Comparison of ENCODE assay signal across 1 cellular context in the genomic region with DNA sequence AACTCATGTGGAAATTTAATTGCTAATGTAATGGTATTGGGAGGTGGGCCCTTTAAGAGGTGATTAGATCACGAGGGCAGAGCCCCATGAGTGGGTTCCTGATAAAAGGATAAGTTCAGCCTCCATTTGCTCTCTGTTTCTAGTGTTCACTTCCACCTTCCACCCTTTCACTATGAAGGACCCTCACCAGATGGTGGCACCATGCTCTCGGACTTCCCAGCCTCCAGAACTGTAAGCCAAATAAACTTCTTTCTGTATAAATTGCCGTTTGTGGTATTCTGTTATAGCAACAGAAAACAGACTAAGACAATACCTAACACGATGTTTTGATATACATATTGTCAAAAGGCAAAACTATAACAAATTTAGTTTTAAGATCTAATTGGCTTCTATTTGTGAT.
TF ChIP-seq lines count a peak whose summit lies in the region.

No MANE protein-coding gene starts in this region.

TF ChIP-seq in K562, 482 proteins besides CTCF, POLR2A, EP300 and RAD21:
- TF ChIP-seq KAT7 (CRISPR knock-in tag; IDR thresholded peaks at IDR 0.05; ENCODE audit: borderline replicate concordance), result no peak
- TF ChIP-seq, protein P1, sequence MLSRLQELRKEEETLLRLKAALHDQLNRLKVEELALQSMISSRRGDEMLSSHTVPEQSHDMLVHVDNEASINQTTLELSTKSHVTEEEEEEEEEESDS (CRISPR knock-in tag; IDR thresholded peaks at IDR 0.05), result no peak
- TF ChIP-seq ZNF696 (CRISPR knock-in tag; conservative IDR thresholded peaks at IDR 0.05), result no peak
- TF ChIP-seq, protein P2, sequence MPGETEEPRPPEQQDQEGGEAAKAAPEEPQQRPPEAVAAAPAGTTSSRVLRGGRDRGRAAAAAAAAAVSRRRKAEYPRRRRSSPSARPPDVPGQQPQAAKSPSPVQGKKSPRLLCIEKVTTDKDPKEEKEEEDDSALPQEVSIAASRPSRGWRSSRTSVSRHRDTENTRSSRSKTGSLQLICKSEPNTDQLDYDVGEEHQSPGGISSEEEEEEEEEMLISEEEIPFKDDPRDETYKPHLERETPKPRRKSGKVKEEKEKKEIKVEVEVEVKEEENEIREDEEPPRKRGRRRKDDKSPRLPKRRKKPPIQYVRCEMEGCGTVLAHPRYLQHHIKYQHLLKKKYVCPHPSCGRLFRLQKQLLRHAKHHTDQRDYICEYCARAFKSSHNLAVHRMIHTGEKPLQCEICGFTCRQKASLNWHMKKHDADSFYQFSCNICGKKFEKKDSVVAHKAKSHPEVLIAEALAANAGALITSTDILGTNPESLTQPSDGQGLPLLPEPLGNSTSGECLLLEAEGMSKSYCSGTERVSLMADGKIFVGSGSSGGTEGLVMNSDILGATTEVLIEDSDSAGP (CRISPR knock-in tag; IDR thresholded peaks at IDR 0.05), result no peak
- TF ChIP-seq, protein P3, sequence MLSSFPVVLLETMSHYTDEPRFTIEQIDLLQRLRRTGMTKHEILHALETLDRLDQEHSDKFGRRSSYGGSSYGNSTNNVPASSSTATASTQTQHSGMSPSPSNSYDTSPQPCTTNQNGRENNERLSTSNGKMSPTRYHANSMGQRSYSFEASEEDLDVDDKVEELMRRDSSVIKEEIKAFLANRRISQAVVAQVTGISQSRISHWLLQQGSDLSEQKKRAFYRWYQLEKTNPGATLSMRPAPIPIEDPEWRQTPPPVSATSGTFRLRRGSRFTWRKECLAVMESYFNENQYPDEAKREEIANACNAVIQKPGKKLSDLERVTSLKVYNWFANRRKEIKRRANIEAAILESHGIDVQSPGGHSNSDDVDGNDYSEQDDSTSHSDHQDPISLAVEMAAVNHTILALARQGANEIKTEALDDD (IDR thresholded peaks at IDR 0.05), result no peak
- TF ChIP-seq ETV1 (tag; conservative IDR thresholded peaks at IDR 0.05; ENCODE audit: low read depth), result no peak
- TF ChIP-seq, protein P4, sequence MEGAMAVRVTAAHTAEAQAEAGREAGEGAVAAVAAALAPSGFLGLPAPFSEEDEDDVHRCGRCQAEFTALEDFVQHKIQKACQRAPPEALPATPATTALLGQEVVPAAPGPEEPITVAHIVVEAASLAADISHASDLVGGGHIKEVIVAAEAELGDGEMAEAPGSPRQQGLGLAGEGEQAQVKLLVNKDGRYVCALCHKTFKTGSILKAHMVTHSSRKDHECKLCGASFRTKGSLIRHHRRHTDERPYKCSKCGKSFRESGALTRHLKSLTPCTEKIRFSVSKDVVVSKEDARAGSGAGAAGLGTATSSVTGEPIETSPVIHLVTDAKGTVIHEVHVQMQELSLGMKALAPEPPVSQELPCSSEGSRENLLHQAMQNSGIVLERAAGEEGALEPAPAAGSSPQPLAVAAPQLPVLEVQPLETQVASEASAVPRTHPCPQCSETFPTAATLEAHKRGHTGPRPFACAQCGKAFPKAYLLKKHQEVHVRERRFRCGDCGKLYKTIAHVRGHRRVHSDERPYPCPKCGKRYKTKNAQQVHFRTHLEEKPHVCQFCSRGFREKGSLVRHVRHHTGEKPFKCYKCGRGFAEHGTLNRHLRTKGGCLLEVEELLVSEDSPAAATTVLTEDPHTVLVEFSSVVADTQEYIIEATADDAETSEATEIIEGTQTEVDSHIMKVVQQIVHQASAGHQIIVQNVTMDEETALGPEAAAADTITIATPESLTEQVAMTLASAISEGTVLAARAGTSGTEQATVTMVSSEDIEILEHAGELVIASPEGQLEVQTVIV (CRISPR knock-in tag; IDR thresholded peaks at IDR 0.05; ENCODE audit: borderline replicate concordance), result no peak
- TF ChIP-seq HOXB6 (CRISPR knock-in tag; IDR thresholded peaks at IDR 0.05; ENCODE audit: borderline replicate concordance), result no peak
- TF ChIP-seq, protein P5, sequence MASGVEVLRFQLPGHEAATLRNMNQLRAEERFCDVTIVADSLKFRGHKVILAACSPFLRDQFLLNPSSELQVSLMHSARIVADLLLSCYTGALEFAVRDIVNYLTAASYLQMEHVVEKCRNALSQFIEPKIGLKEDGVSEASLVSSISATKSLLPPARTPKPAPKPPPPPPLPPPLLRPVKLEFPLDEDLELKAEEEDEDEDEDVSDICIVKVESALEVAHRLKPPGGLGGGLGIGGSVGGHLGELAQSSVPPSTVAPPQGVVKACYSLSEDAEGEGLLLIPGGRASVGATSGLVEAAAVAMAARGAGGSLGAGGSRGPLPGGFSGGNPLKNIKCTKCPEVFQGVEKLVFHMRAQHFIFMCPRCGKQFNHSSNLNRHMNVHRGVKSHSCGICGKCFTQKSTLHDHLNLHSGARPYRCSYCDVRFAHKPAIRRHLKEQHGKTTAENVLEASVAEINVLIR (CRISPR knock-in tag; IDR thresholded peaks at IDR 0.05), result no peak
- no peak for TF ChIP-seq POLR2G (IDR thresholded peaks at IDR 0.05; ENCODE audit: low read depth, low read length)
- TF ChIP-seq ZNF12 (CRISPR knock-in tag; IDR thresholded peaks at IDR 0.05), result no peak
- no peak for TF ChIP-seq SMARCA4 (IDR thresholded peaks at IDR 0.05)
- TF ChIP-seq, protein P6, sequence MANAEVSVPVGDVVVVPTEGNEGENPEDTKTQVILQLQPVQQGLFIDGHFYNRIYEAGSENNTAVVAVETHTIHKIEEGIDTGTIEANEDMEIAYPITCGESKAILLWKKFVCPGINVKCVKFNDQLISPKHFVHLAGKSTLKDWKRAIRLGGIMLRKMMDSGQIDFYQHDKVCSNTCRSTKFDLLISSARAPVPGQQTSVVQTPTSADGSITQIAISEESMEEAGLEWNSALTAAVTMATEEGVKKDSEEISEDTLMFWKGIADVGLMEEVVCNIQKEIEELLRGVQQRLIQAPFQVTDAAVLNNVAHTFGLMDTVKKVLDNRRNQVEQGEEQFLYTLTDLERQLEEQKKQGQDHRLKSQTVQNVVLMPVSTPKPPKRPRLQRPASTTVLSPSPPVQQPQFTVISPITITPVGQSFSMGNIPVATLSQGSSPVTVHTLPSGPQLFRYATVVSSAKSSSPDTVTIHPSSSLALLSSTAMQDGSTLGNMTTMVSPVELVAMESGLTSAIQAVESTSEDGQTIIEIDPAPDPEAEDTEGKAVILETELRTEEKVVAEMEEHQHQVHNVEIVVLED (CRISPR knock-in tag; IDR thresholded peaks at IDR 0.05), result no peak
- no peak for TF ChIP-seq ZNF76 (CRISPR knock-in tag; IDR thresholded peaks at IDR 0.05; ENCODE audit: borderline replicate concordance)
- TF ChIP-seq ZC3H4 (CRISPR knock-in tag; IDR thresholded peaks at IDR 0.05; ENCODE audit: borderline replicate concordance), result no peak
- no peak for TF ChIP-seq XRCC5 (IDR thresholded peaks at IDR 0.05; ENCODE audit: low read depth, low read length)
TF ChIP-seq in K562: peak in this region for 0.
